Comparison of ENCODE assay signal across 8 cellular contexts in the genomic region with DNA sequence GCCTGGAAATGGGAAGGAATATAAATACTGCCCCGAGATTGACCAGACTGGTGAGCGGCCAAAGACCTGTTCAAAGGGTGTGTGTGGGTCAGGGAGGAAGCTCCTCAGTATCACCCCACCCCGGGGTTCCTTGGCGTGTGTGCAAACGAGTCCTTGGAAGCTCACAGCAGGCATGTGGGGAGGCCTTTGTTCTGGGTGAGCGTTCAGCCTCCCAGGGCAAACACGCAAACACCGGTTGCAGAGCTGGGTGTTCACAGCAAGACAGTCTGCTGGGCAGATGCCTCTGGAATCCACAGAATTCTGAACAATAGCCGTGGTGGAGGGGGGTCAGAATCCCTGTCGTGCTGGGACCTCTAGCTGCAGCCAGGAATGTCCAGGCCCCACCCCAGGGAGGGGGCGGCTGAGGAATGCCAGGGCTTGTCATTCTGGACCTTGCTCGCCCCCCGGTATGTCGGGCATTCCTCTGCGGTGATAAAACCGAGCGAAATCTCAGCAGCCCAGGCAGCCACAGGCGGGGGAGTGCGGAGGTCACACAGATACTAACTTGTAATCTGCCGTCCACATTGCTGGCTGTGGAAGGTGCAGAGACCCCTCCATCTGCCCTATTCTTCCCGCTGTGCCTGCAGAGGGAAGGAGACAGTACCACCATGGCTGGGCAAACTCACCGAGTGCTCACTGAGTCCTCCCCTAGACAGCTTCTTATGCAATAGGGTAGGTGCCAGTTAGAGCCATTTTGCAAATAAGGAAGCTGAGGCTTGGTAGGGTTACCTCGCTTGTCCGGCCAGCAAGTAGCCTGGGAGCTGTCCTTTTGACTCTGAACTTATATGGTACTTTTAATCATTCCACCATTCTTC. TPM values are rescaled to one million over a fixed set of nuclear protein-coding genes. Genes with fewer than 3 reads are reported as not detected.
A peak's percentile ranks its signal among the peaks of the same experiment; 100 is the strongest.
DNase-seq lines count a peak whose midpoint lies in the region; ATAC-seq lines count a peak whose summit lies in the region.
"Not testable (repeated sequence)": the region's sequence is repeated elsewhere in the genome, so short reads cannot be mapped to it uniquely, and the experiment has no call there.

No MANE protein-coding gene starts in this region.

- not testable (repeated sequence) for H3K36me3 ChIP-seq in ES-I3 (ENCODE audit: insufficient read depth, low read length); rectal smooth muscle tissue (ENCODE audit: control insufficient read depth, insufficient read depth, low read length)
- H3K36me3 ChIP-seq in MG63 (peaks cover 14% of the 10 kb centered on the region), SJSA1 (peaks cover 28% of the 10 kb centered on the region)

- not testable (repeated sequence) for H3K9me3 ChIP-seq in ES-I3 (ENCODE audit: control insufficient read depth, insufficient read depth, low read length); MG63; SJSA1 (replicated peaks)

- not testable (repeated sequence) for ATAC-seq in activated T-cell treated with anti-CD3 and anti-CD28 coated beads, Interleukin-2, amount 50 U/mL, for 72 hours (replicated peaks in 1 of 2)

- H3K4me3 Mint-ChIP-seq in activated T-cell treated with anti-CD3 and anti-CD28 coated beads, Interleukin-2, amount 50 U/mL, for 72 hours = peak overlapping the region; percentile 59 to 62

- not testable (repeated sequence) for H3K9me3 Mint-ChIP-seq in activated T-cell treated with anti-CD3 and anti-CD28 coated beads, Interleukin-2, amount 50 U/mL, for 72 hours

- H3K27ac ChIP-seq in SJSA1 (peak overlapping the region; percentile 96), rectal smooth muscle tissue (ENCODE audit: low read depth, low read length) (peak overlapping the region; percentile 58)

- H3K9ac ChIP-seq in ES-I3 (ENCODE audit: low read depth, low read length) = peak overlapping the region; percentile 41
- H3K9ac ChIP-seq in rectal smooth muscle tissue (ENCODE audit: low read length) = not testable (repeated sequence)

- H3K27me3 ChIP-seq in MG63; SJSA1 (replicated peaks); rectal smooth muscle tissue (ENCODE audit: control insufficient read depth, insufficient read depth, low read length): not testable (repeated sequence)

- H3K4me1 ChIP-seq in ES-I3 (ENCODE audit: insufficient read depth, low read length) = peaks cover 21% of the 10 kb centered on the region
- peaks cover 28% of the 10 kb centered on the region for H3K4me1 ChIP-seq in SJSA1 (replicated peaks)
- H3K4me1 ChIP-seq in rectal smooth muscle tissue (ENCODE audit: control insufficient read depth, insufficient read depth, low read length) = not testable (repeated sequence)

- not testable (repeated sequence) for H3K27me3 Mint-ChIP-seq in activated T-cell treated with anti-CD3 and anti-CD28 coated beads, Interleukin-2, amount 50 U/mL, for 72 hours (ENCODE audit: low read depth)

- H3K4me1 Mint-ChIP-seq in activated T-cell treated with anti-CD3 and anti-CD28 coated beads, Interleukin-2, amount 50 U/mL, for 72 hours (ENCODE audit: low read depth) = peaks cover 71% of the 10 kb centered on the region

- H3K4me3 ChIP-seq in MG63; SJSA1; rectal smooth muscle tissue (ENCODE audit: low read length): not testable (repeated sequence)

- peaks cover 25 to 31% of the 10 kb centered on the region in 2 donors for H3K36me3 Mint-ChIP-seq in activated T-cell treated with anti-CD3 and anti-CD28 coated beads, Interleukin-2, amount 50 U/mL, for 72 hours (ENCODE audit: insufficient read depth in 2 of 2)

- DNase-seq in A172 (ENCODE audit: low spot score) = peak; percentile 91
- DNase-seq in MG63 = peak; percentile 94
- DNase-seq in SJSA1 (ENCODE audit: low read depth in 1 of 2, low spot score in 2 of 2) = peak; percentile 99
- DNase-seq in activated T-cell treated with anti-CD3 and anti-CD28 coated beads, Interleukin-2, amount 50 U/mL, for 72 hours = not testable (repeated sequence)
- DNase-seq in dedifferentiated amniotic fluid mesenchymal stem cell (ENCODE audit: extremely low spot score) = peak; percentile 67
- peak; percentile 86 for DNase-seq in kidney tubule cell (ENCODE audit: low spot score)

- H3K27ac Mint-ChIP-seq in activated T-cell treated with anti-CD3 and anti-CD28 coated beads, Interleukin-2, amount 50 U/mL, for 72 hours = peak overlapping the region; percentile 66

RNA-seq across cellular contexts. Expression of gene SLC7A5, which starts 1.3 kb away (rescaled TPM):
- 75.8 and 85.2 TPM in 2 replicates for total RNA-seq in A172 (2014; rRNA removed; shearing (Covaris generic))
- 75.3 and 110 TPM in 2 replicates for total RNA-seq in MG63 (2014; rRNA removed; shearing (Covaris generic); ENCODE audit: low replicate concordance)
- 187 and 238 TPM in 2 replicates for total RNA-seq in SJSA1 (2014; rRNA removed; shearing (Covaris generic))
- total RNA-seq in activated T-cell treated with anti-CD3 and anti-CD28 coated beads, Interleukin-2, amount 50 U/mL, for 72 hours = 100 to 1,000 TPM; 463 to 508 TPM
